Comparison of ENCODE assay signal across 8 cellular contexts in the genomic region with DNA sequence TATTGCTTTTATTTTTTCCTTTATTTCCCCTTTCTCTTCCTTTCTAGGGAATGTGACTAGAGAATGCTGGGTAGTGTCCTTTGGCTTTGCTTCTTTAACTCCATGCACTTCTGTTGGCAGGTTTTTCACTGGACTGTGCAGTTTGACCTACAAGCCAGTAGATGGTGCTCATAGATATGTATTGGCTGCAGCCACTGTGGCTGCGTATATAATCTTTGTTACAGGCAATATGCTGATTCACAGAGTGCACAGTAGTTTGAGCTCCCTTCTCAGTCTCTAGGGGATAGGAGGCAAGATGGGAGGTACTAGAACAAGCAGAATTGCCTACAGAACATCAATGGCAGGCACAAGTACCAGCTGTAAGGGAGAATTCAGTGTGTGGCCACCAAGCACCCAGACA.
DNase-seq lines count a peak whose midpoint lies in the region; ATAC-seq, FAIRE-seq and TF ChIP-seq lines count a peak whose summit lies in the region.

No MANE protein-coding gene starts in this region.

- POLR2A ChIA-PET in BJ (lab: Charles Lee), result no interaction called here

- CTCF ChIA-PET in BJ (lab: Yijun Ruan, JAX), result interaction anchor here (0.6 to 1.1 kb wide), 4 partner anchors 16 to 1919 kb away, joined by 3 read pairs; no protein-coding TSS in a partner anchor

- in situ Hi-C loops in astrocyte of the spinal cord (cut with HindIII; ENCODE audit: low sequenced_read_pairs), result no loop called here

- no peak for FAIRE-seq in small intestine (lab: Jason Lieb, UNC)

- ATAC-seq in GM21515 (IDR thresholded peaks at IDR 0.05; ENCODE audit: unreplicated experiment), result peak; percentile 82
- ATAC-seq in GM18517 (IDR thresholded peaks at IDR 0.05; ENCODE audit: unreplicated experiment), result no peak

- no peak for DNase-seq in BJ (ENCODE audit: low read depth)
- peak; percentile 42 for DNase-seq in NB4 (ENCODE audit: low read depth)
- peak; percentile 67 for DNase-seq in astrocyte of the spinal cord (ENCODE audit: low read depth, low spot score)
- peak; percentile 47 for DNase-seq in skeletal muscle cell (ENCODE audit: low read depth)
- DNase-seq in Peyer's patch, result no peak
- DNase-seq in small intestine, result no peak

- TF ChIP-seq POLR2A in NB4 (IDR thresholded peaks at IDR 0.05; ENCODE audit: extremely low read depth, insufficient read length) (no peak), Peyer's patch (IDR thresholded peaks at IDR 0.05) (no peak)

- H3K36me3 ChIP-seq in BJ (ENCODE audit: control insufficient read depth, insufficient read depth, low read length) (no peaks in the 10 kb centered on the region), Peyer's patch (no peaks in the 10 kb centered on the region), small intestine (ENCODE audit: control insufficient read depth in 2 of 2, insufficient read depth in 2 of 2, low read length in 2 of 2) (no peaks in the 10 kb centered on the region)

- H3K4me3 ChIP-seq in BJ (ENCODE audit: low read depth, low read length), result no peak overlapping the region
- H3K4me3 ChIP-seq in NB4 (ENCODE audit: low read depth, low read length), result no peak overlapping the region
- H3K4me3 ChIP-seq in astrocyte of the spinal cord (ENCODE audit: low read depth, low read length), result no peak overlapping the region
- H3K4me3 ChIP-seq in skeletal muscle cell (ENCODE audit: low read depth, low read length), result no peak overlapping the region
- no peak overlapping the region for H3K4me3 ChIP-seq in Peyer's patch
- H3K4me3 ChIP-seq in small intestine (ENCODE audit: low read depth in 1 of 2, low read length in 2 of 2), result no peak overlapping the region

- WGBS in small intestine, 3 donors, result 58 to 70% (median 64%) methylated on average over 1 of the region's 1 CpG

- TF ChIP-seq CTCF in BJ (IDR thresholded peaks at IDR 0.05; ENCODE audit: insufficient read depth, low read depth, low read length), result peak; percentile 69
- TF ChIP-seq CTCF in NB4 (IDR thresholded peaks at IDR 0.05; ENCODE audit: low read depth, low read length), result peak; percentile 49
- peak; percentile 73 for TF ChIP-seq CTCF in astrocyte of the spinal cord (IDR thresholded peaks at IDR 0.05; ENCODE audit: low read depth, low read length)
- TF ChIP-seq CTCF in Peyer's patch (IDR thresholded peaks at IDR 0.05), result peak in 2 of 6 experiments; percentile 18 to 40

- H3K27ac ChIP-seq in Peyer's patch, result no peak overlapping the region
- H3K27ac ChIP-seq in small intestine (ENCODE audit: low read depth in 1 of 2, low read length in 1 of 2), result no peak overlapping the region

- H3K27me3 ChIP-seq in BJ (ENCODE audit: control insufficient read depth, insufficient read depth, low read length), result no peaks in the 10 kb centered on the region
- no peaks in the 10 kb centered on the region for H3K27me3 ChIP-seq in Peyer's patch
- H3K27me3 ChIP-seq in small intestine (ENCODE audit: control insufficient read depth in 2 of 2, insufficient read depth in 2 of 2, low read length in 2 of 2), result no peaks in the 10 kb centered on the region

- H3K4me1 ChIP-seq in Peyer's patch, result no peaks in the 10 kb centered on the region
- H3K4me1 ChIP-seq in small intestine (ENCODE audit: control insufficient read depth in 2 of 2, insufficient read depth in 1 of 2, low read depth in 1 of 2, low read length in 1 of 2), result no peaks in the 10 kb centered on the region

- H3K9me3 ChIP-seq in Peyer's patch (peaks cover 0 to 7% (median 2%) of the 10 kb centered on the region in 4 donors), small intestine (ENCODE audit: control insufficient read depth, low read depth) (peaks cover 7% of the 10 kb centered on the region)

Comparison
In these comparisons a context has a peak if more than half of its experiments do, and no peak if none do; other contexts are left out.
1. DNase-seq: peak in NB4 (single experiment), astrocyte of the spinal cord (single experiment) and skeletal muscle cell (single experiment); none in BJ (single experiment), Peyer's patch (0 of 3) and small intestine (single experiment).